23 cellular contexts compared by ENCODE assay signal in the genomic region with DNA sequence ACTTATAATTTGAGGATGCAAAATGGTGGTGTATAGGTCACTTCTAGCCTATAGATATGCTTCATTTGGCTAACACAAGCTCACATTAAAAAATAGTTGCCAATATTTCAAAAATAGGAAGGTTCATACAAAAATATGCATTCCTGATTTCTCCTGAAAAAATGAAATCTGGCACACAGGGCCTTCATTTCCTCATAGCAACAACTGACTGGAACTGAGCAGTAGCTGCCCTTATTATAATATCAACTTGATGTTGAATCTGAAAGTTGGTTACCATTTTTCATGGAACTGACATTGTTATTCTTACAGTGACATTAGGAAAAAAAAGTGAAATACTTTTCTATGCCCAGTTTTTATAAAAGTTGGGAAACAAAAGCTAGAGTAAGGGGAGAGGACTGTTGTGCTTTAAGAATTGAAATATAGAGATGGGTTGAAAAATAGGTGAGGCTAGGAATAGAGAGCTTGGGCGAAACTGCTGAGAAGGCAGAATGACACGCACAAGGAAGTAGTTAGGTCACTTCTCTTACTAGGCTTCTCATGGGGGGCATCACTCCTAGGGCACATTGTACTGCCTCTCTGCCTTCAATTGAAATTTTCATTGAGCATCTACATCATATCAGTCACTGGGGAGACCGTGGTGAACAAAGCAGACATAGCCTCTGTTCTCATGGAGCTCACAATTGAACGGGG. TPM values are rescaled to one million over a fixed set of nuclear protein-coding genes. Genes with fewer than 3 reads are reported as not detected.
DNase-seq lines count a peak whose midpoint lies in the region; ATAC-seq and TF ChIP-seq lines count a peak whose summit lies in the region.
"Had no signal": no experiment of that assay in that cellular context is flagged by ENCODE, and none has a peak within 500 bp of the region (broad histone marks: within the 10 kb centered on the region; RNA-seq: fewer than 3 reads in every experiment).

No MANE protein-coding gene starts in this region.

- no peak for TF ChIP-seq CTCF in PC-9 (conservative IDR thresholded peaks at IDR 0.05)
- no peak for TF ChIP-seq CTCF in osteocyte (IDR thresholded peaks at IDR 0.05)
- no peak for TF ChIP-seq CTCF in mucosa of descending colon (IDR thresholded peaks at IDR 0.05)
- TF ChIP-seq CTCF in sigmoid colon (IDR thresholded peaks at IDR 0.05) = no peak

- no TSS peak for BruUV-seq in PC-9 (replicated peaks; lab: Mats Ljungman, UMichigan)

- H3K36me3 Mint-ChIP-seq in osteocyte (ENCODE audit: unreplicated experiment) = no peaks in the 10 kb centered on the region
- H3K36me3 Mint-ChIP-seq: CD4-positive, CD25-positive, alpha-beta regulatory T cell; stimulated activated effector memory CD8-positive, alpha-beta T cell treated with anti-CD3 and anti-CD28 coated beads, Interleukin-12 subunit alpha, Interleukin-12 subunit beta, amount 100 ng/mL, for 72 hours; type B pancreatic cell had no signal

- H3K27ac ChIP-seq in ACC112 (ENCODE audit: low read depth, low read length) (peak overlapping the region; percentile 99), PC-9 (peak overlapping the region; percentile 94), sigmoid colon (no peak overlapping the region)
- H3K27ac ChIP-seq: psoas muscle had no signal

- POLR2A ChIA-PET in PC-9 (lab: Charles Lee; ENCODE audit: unreplicated experiment) = interaction anchor here (0.5 kb wide), 1 partner anchor 77 kb away, joined by 3 read pairs; no protein-coding TSS in a partner anchor

- peaks cover 18% of the 10 kb centered on the region for H3K4me1 Mint-ChIP-seq in osteocyte (ENCODE audit: unreplicated experiment)
- H3K4me1 Mint-ChIP-seq: CD4-positive, CD25-positive, alpha-beta regulatory T cell; nephron progenitor cell; T-helper 17 cell had no signal

- no peak for TF ChIP-seq POLR2A in sigmoid colon (IDR thresholded peaks at IDR 0.05)

- DNase-seq in PC-9 (no peak), osteocyte (ENCODE audit: extremely low spot score, unreplicated experiment) (no peak), mucosa of descending colon (no peak), sigmoid colon (no peak), COLO829 (ENCODE audit: low spot score) (no peak)
- DNase-seq: activated CD4-positive, alpha-beta memory T cell treated with anti-CD3 and anti-CD28 coated beads for 36 hours; activated naive CD4-positive, alpha-beta T cell treated with Interleukin-2 at 50 U/mL for 16 hours; activated T-cell treated with anti-CD3 and anti-CD28 coated beads, Interleukin-2, amount 50 U/mL, for 1 hour; CD4-positive, CD25-positive, alpha-beta regulatory T cell; DMS79; erythroblast; islet precursor cell; NCI-H1694; NCI-H446 treated with DMSO at 0.1 percent for 48 hours; nephron progenitor cell; SIG-M5; T-helper 17 cell had no signal

- H3K4me3 ChIP-seq in ACC112 (ENCODE audit: low read depth, low read length) (no peak overlapping the region), PC-9 (no peak overlapping the region), mucosa of descending colon (no peak overlapping the region), sigmoid colon (no peak overlapping the region)
- H3K4me3 ChIP-seq: psoas muscle had no signal

- 95 to 97% methylated on average over 4 of the region's 4 CpGs for WGBS in sigmoid colon, 2 donors

- no peak for TF ChIP-seq EP300 in sigmoid colon (IDR thresholded peaks at IDR 0.05)

- H3K9me2 ChIP-seq in PC-9 (ENCODE audit: insufficient read depth) = no peaks in the 10 kb centered on the region

- H2AFZ ChIP-seq in ACC112 (ENCODE audit: low read length, unreplicated experiment) = peak overlapping the region; percentile 32
- peak overlapping the region; percentile 40; the same call in 1 of the 2 replicates for H2AFZ ChIP-seq in PC-9

- peaks cover 14% of the 10 kb centered on the region; the same call in 1 of the 2 replicates for H3F3A ChIP-seq in PC-9 (ENCODE audit: insufficient read depth, low read depth)

- no peak overlapping the region for H3K4me3 Mint-ChIP-seq in osteocyte (ENCODE audit: unreplicated experiment)
- H3K4me3 Mint-ChIP-seq: activated CD4-positive, alpha-beta memory T cell treated with anti-CD3 and anti-CD28 coated beads for 36 hours; CD4-positive, CD25-positive, alpha-beta regulatory T cell; nephron progenitor cell; stimulated activated effector memory CD8-positive, alpha-beta T cell treated with anti-CD3 and anti-CD28 coated beads, Interleukin-12 subunit alpha, Interleukin-12 subunit beta, amount 100 ng/mL, for 72 hours; T-helper 17 cell; type B pancreatic cell had no signal

- H3K9me3 ChIP-seq in PC-9 (ENCODE audit: insufficient read depth, low read depth) (peaks cover 12% of the 10 kb centered on the region), mucosa of descending colon (no peaks in the 10 kb centered on the region), sigmoid colon (no peaks in the 10 kb centered on the region)
- H3K9me3 ChIP-seq: psoas muscle had no signal

- no peaks in the 10 kb centered on the region for H3K79me2 ChIP-seq in ACC112 (ENCODE audit: control insufficient read depth, insufficient read depth, low read length, unreplicated experiment)
- no peaks in the 10 kb centered on the region for H3K79me2 ChIP-seq in PC-9 (ENCODE audit: low read depth)

- no peaks in the 10 kb centered on the region for H3K36me3 ChIP-seq in ACC112 (ENCODE audit: insufficient read depth, low read length)
- no peaks in the 10 kb centered on the region for H3K36me3 ChIP-seq in PC-9 (ENCODE audit: low read depth)
- H3K36me3 ChIP-seq in mucosa of descending colon (ENCODE audit: low read depth) = no peaks in the 10 kb centered on the region
- H3K36me3 ChIP-seq in sigmoid colon = no peaks in the 10 kb centered on the region

- peaks cover 21% of the 10 kb centered on the region for H3K4me1 ChIP-seq in ACC112 (ENCODE audit: control insufficient read depth, insufficient read depth, low read length, unreplicated experiment)
- peaks cover 29% of the 10 kb centered on the region for H3K4me1 ChIP-seq in PC-9 (replicated peaks; ENCODE audit: insufficient read depth)
- H3K4me1 ChIP-seq in mucosa of descending colon (ENCODE audit: low read depth) = no peaks in the 10 kb centered on the region
- no peaks in the 10 kb centered on the region for H3K4me1 ChIP-seq in sigmoid colon
- H3K4me1 ChIP-seq: psoas muscle had no signal

- peaks cover 10% of the 10 kb centered on the region for H3K9me3 Mint-ChIP-seq in osteocyte (ENCODE audit: unreplicated experiment)
- H3K9me3 Mint-ChIP-seq: CD4-positive, CD25-positive, alpha-beta regulatory T cell had no signal

- intact Hi-C loops in PC-9 (cut with micrococcal nuclease; ENCODE audit: unreplicated experiment) = loop anchor here (2.0 kb wide), 2 partner anchors 62 to 98 kb away; no protein-coding TSS in a partner anchor
- intact Hi-C loops in mucosa of descending colon (cut with DNase I, micrococcal nuclease) = no loop called here
- intact Hi-C loops in sigmoid colon (cut with DNase I) = no loop called here

- H3K27ac Mint-ChIP-seq in osteocyte (ENCODE audit: unreplicated experiment) = peak overlapping the region; percentile 75
- H3K27ac Mint-ChIP-seq: activated CD4-positive, alpha-beta memory T cell treated with anti-CD3 and anti-CD28 coated beads for 36 hours; CD4-positive, CD25-positive, alpha-beta regulatory T cell; nephron progenitor cell; stimulated activated effector memory CD8-positive, alpha-beta T cell treated with anti-CD3 and anti-CD28 coated beads, Interleukin-12 subunit alpha, Interleukin-12 subunit beta, amount 100 ng/mL, for 72 hours; T-helper 17 cell; type B pancreatic cell had no signal

- no peaks in the 10 kb centered on the region for H4K20me1 ChIP-seq in PC-9 (ENCODE audit: insufficient read depth)

- H3K4me2 ChIP-seq in PC-9 = peak overlapping the region; percentile 62

- ATAC-seq in esophagus mucosa = peak; percentile 28
- no peak for ATAC-seq in GM21576 (IDR thresholded peaks at IDR 0.05; ENCODE audit: unreplicated experiment)
- ATAC-seq in mucosa of descending colon = no peak
- ATAC-seq: stimulated activated effector memory CD8-positive, alpha-beta T cell treated with anti-CD3 and anti-CD28 coated beads, Interleukin-12 subunit alpha, Interleukin-12 subunit beta, amount 100 ng/mL, for 72 hours; T-helper 17 cell had no signal

- H3K27me3 Mint-ChIP-seq in osteocyte (ENCODE audit: unreplicated experiment) = no peaks in the 10 kb centered on the region
- H3K27me3 Mint-ChIP-seq: activated CD4-positive, alpha-beta memory T cell treated with anti-CD3 and anti-CD28 coated beads for 36 hours; CD4-positive, CD25-positive, alpha-beta regulatory T cell; T-helper 17 cell; type B pancreatic cell had no signal

- CTCF ChIA-PET in PC-9 (lab: Charles Lee) = no interaction called here

- H3K27me3 ChIP-seq in ACC112 (ENCODE audit: insufficient read depth, low read length) = no peaks in the 10 kb centered on the region
- H3K27me3 ChIP-seq in PC-9 (ENCODE audit: insufficient read depth, low read depth) = no peaks in the 10 kb centered on the region
- no peaks in the 10 kb centered on the region for H3K27me3 ChIP-seq in sigmoid colon

RNA-seq across cellular contexts. Expression of gene C1GALT1C1, which starts 43.1 kb away (rescaled TPM):
- total RNA-seq in PC-9 (2021) (32.7 and 38.4 TPM in 2 replicates), esophagus mucosa (8.8 TPM), osteocyte (26.6 and 30.4 TPM in 2 replicates), mucosa of descending colon (10 to 100 TPM; 20.8 to 34.5 (median 24.3) TPM), sigmoid colon (10 to 100 TPM; 16.6 to 29.3 (median 22.2) TPM)
- 10 to 100 TPM in 2 of 3 donors, 1 to 10 TPM in 1; 5.4 to 31.7 (median 14.3) TPM for polyA plus RNA-seq in sigmoid colon

Comparison
In these comparisons a context has a peak if more than half of its experiments do, and no peak if none do; other contexts are left out.
1. H3K27ac ChIP-seq: peak in ACC112 (single experiment) and PC-9 (single experiment); none in sigmoid colon (0 of 4).